ENCODE assay signal across 20 cellular contexts in the genomic region with DNA sequence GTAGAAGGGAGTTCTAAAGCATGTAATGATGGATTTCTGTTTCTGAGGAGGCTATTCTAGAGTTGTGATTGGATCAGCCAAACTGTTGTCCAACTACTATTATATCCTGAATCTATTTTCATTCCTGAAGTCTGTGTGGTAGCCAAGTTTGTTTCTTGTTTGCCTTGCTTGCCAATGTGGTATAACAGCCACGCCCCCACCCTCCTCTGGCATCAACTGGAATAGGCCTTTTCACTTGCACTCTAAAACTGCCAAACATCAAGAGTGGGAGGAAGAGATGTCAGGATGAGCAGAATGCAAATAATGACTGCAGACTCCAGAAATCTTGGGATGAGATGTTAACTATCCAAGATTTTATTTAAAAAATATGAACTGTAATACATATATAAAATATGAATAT.
"Had no signal": no experiment of that assay in that cellular context is flagged by ENCODE, and none has a peak within 500 bp of the region (broad histone marks: within the 10 kb centered on the region; RNA-seq: fewer than 3 reads in every experiment).

No MANE protein-coding gene starts in this region.

- H3K4me1 Mint-ChIP-seq: naive thymus-derived CD8-positive, alpha-beta T cell; stimulated activated effector memory CD8-positive, alpha-beta T cell treated with anti-CD3 and anti-CD28 coated beads, Interleukin-12 subunit alpha, Interleukin-12 subunit beta, amount 100 ng/mL, for 72 hours had no signal

- ATAC-seq: left ventricle myocardium superior; lower lobe of right lung; naive thymus-derived CD8-positive, alpha-beta T cell; pancreas; right cardiac atrium; stimulated activated effector memory CD8-positive, alpha-beta T cell treated with anti-CD3 and anti-CD28 coated beads, Interleukin-12 subunit alpha, Interleukin-12 subunit beta, amount 100 ng/mL, for 72 hours had no signal

- H3K27me3 ChIP-seq: esophagus squamous epithelium, pancreas, sigmoid colon, stomach, thyroid gland, vagina had no signal

- H3K27ac ChIP-seq: coronary artery, esophagus squamous epithelium, lower lobe of right lung, pancreas, prostate gland, sigmoid colon, stomach, thyroid gland, vagina had no signal

- H3K36me3 Mint-ChIP-seq: naive thymus-derived CD8-positive, alpha-beta T cell; stimulated activated effector memory CD8-positive, alpha-beta T cell treated with anti-CD3 and anti-CD28 coated beads, Interleukin-12 subunit alpha, Interleukin-12 subunit beta, amount 100 ng/mL, for 72 hours had no signal

- H3K4me3 ChIP-seq: coronary artery, esophagus squamous epithelium, lower lobe of right lung, pancreas, prostate gland, sigmoid colon, stomach, thyroid gland, vagina had no signal

- H3K27me3 Mint-ChIP-seq: naive thymus-derived CD8-positive, alpha-beta T cell had no signal

- H3K4me3 Mint-ChIP-seq: naive thymus-derived CD8-positive, alpha-beta T cell; nephron progenitor cell; stimulated activated effector memory CD8-positive, alpha-beta T cell treated with anti-CD3 and anti-CD28 coated beads, Interleukin-12 subunit alpha, Interleukin-12 subunit beta, amount 100 ng/mL, for 72 hours had no signal

- DNase-seq: effector CD8-positive, alpha-beta T cell; esophagus squamous epithelium; foreskin melanocyte; left ventricle myocardium superior; lower lobe of right lung; naive thymus-derived CD8-positive, alpha-beta T cell; nephron progenitor cell; pancreas; sigmoid colon; stimulated activated CD4-positive, alpha-beta T cell treated with anti-CD3 and anti-CD28 coated beads, Interleukin-2, amount 100 ng/mL, for 24 hours; stimulated activated CD4-positive, alpha-beta T cell treated with anti-CD3 and anti-CD28 coated beads, Interleukin-4, amount 100 ng/mL, for 24 hours; stimulated activated naive CD4-positive, alpha-beta T cell treated with Interleukin-2 at 50 U/mL for 16 hours; stomach; thyroid gland; trophoblast cell had no signal

- H3K27ac Mint-ChIP-seq: naive thymus-derived CD8-positive, alpha-beta T cell; nephron progenitor cell; stimulated activated effector memory CD8-positive, alpha-beta T cell treated with anti-CD3 and anti-CD28 coated beads, Interleukin-12 subunit alpha, Interleukin-12 subunit beta, amount 100 ng/mL, for 72 hours had no signal

- H3K9me3 Mint-ChIP-seq: nephron progenitor cell had no signal
